In the genomic region with DNA sequence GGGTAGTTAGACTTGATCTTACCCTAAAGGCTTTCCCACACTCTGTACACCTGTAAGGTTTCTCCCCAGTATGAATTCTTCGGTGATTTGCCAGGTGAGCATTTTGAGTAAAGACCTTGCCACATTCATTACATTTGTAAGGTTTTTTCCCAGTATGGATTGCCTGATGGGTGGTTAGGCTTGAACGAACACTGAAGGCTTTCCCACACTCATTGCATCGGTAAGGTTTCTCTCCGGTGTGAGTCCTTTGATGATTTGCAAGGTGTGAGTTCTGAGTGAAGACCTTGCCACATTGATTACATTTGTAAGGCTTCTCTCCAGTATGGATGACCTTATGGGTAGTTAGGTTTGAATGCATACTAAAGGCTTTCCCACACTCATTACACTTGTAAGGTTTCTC, we compare ENCODE assay signal across 32 cellular contexts. TPM values are rescaled to one million over a fixed set of nuclear protein-coding genes. Genes with fewer than 3 reads are reported as not detected.
DNase-seq lines count a peak whose midpoint lies in the region; ATAC-seq, FAIRE-seq and TF ChIP-seq lines count a peak whose summit lies in the region.
"Had no signal": no experiment of that assay in that cellular context is flagged by ENCODE, and none has a peak within 500 bp of the region (broad histone marks: within the 10 kb centered on the region; RNA-seq: fewer than 3 reads in every experiment).

No MANE protein-coding gene starts in this region.

- BruUV-seq in HepG2 (replicated peaks; lab: Mats Ljungman, UMichigan) (no TSS peak), K562 (replicated peaks; lab: Mats Ljungman, UMichigan) (no TSS peak)

- H3K4me2 ChIP-seq in HepG2 (ENCODE audit: low read depth, low read length) (no peak overlapping the region), K562 (ENCODE audit: insufficient read depth, low read length) (no peak overlapping the region)

- FAIRE-seq in HepG2 (lab: Jason Lieb, UNC) (no peak), K562 (lab: Jason Lieb, UNC) (peak; percentile 15)
- FAIRE-seq: GM12891, HTR-8/SVneo had no signal

- in situ Hi-C loops in HepG2 (cut with HindIII; ENCODE audit: extremely low pct_ligation_motif_present, low pct_unique_long_range_greater_than_20kb): no loop called here
- in situ Hi-C loops in K562 (cut with MboI): no loop called here

- intact Hi-C loops in HepG2 (cut with micrococcal nuclease; ENCODE audit: unreplicated experiment): no loop called here
- intact Hi-C loops in K562 (cut with micrococcal nuclease): no loop called here
- intact Hi-C loops in left cardiac atrium (cut with DNase I): no loop called here

- H2AFZ ChIP-seq in HepG2 (ENCODE audit: low read length): no peak overlapping the region
- H2AFZ ChIP-seq in K562 (ENCODE audit: low read depth, low read length): no peak overlapping the region
- H2AFZ ChIP-seq: GM23248 had no signal

- H3K9ac ChIP-seq in liver (ENCODE audit: low read depth in 1 of 2, low read length in 2 of 2) (no peak overlapping the region), HepG2 (ENCODE audit: insufficient read depth, low read depth, low read length) (no peak overlapping the region), K562 (ENCODE audit: insufficient read depth in 1 of 2, low read depth in 2 of 2, low read length in 2 of 2) (no peak overlapping the region)
- H3K9ac ChIP-seq: GM23248 had no signal

- H3K27ac ChIP-seq in liver (ENCODE audit: low read depth in 1 of 2, low read length in 2 of 2): no peak overlapping the region
- H3K27ac ChIP-seq in HepG2 (ENCODE audit: extremely low read length, insufficient read depth, low read length): no peak overlapping the region
- H3K27ac ChIP-seq in K562 (ENCODE audit: extremely low read depth, low read depth, low read length): no peak overlapping the region
- no peak overlapping the region for H3K27ac ChIP-seq in muscle layer of duodenum (ENCODE audit: low read length)
- H3K27ac ChIP-seq: GM23248, SJSA1 had no signal

- H3K36me3 ChIP-seq in liver (ENCODE audit: control insufficient read depth in 4 of 4, insufficient read depth in 3 of 4, low read depth in 1 of 4, low read length in 3 of 4): peaks cover 16 to 46% (median 28%) of the 10 kb centered on the region in 4 donors
- peaks cover 5 to 29% of the 10 kb centered on the region in 2 experiments; a peak in 4 of 5 replicates for H3K36me3 ChIP-seq in HepG2 (replicated peaks in 1 of 2; ENCODE audit: control insufficient read depth in 1 of 2, insufficient read depth in 2 of 2, low read length in 2 of 2)
- H3K36me3 ChIP-seq in K562 (ENCODE audit: control insufficient read depth, insufficient read depth, low read length): peaks cover 38% of the 10 kb centered on the region
- H3K36me3 ChIP-seq in muscle layer of duodenum (ENCODE audit: control insufficient read depth in 1 of 2, insufficient read depth in 2 of 2, low read length in 2 of 2): peaks cover 36 to 69% of the 10 kb centered on the region in 2 donors

- H3K4me3 ChIP-seq in liver (ENCODE audit: low read depth in 1 of 3, low read length in 3 of 3) (peak overlapping the region in 2 of 3 donors; percentile 38 to 52), HepG2 (replicated peaks in 1 of 3; ENCODE audit: insufficient read depth in 1 of 3, low read depth in 2 of 3, low read length in 3 of 3) (no peak overlapping the region), K562 (no peak overlapping the region), muscle layer of duodenum (ENCODE audit: low read depth in 1 of 2, low read length in 2 of 2) (peak overlapping the region; percentile 29 to 42)
- H3K4me3 ChIP-seq: GM23248, SJSA1 had no signal

- TF ChIP-seq EP300 in HepG2 (IDR thresholded peaks at IDR 0.05; ENCODE audit: low read depth in 2 of 2, low read length in 2 of 2) (no peak), HepG2 (CRISPR knock-in tag; IDR thresholded peaks at IDR 0.05; ENCODE audit: borderline replicate concordance) (no peak), K562 (IDR thresholded peaks at IDR 0.05; ENCODE audit: low read length) (no peak)

- POLR2A ChIA-PET in HepG2 (lab: Yijun Ruan, JAX) (no interaction called here), K562 (lab: Yijun Ruan, JAX) (no interaction called here)

- H3K79me2 ChIP-seq in HepG2 (ENCODE audit: insufficient read depth, low read length) (no peaks in the 10 kb centered on the region), K562 (ENCODE audit: control insufficient read depth, insufficient read depth, low read length) (no peaks in the 10 kb centered on the region)

- no peaks in the 10 kb centered on the region for H3K9me1 ChIP-seq in K562 (ENCODE audit: control insufficient read depth, insufficient read depth, low read length)

- DNase-seq in HepG2 (ENCODE audit: low spot score) (no peak), K562 (ENCODE audit: extremely low read depth in 1 of 4, low spot score in 3 of 4) (no peak), D341Med (ENCODE audit: low spot score) (no peak), left cardiac atrium (no peak), foreskin melanocyte (no peak)
- DNase-seq: 8988T; ACHN; BE2C; Caco-2; CD4-positive, alpha-beta T cell; DMS 273 treated with DMSO at 0.1 percent for 48 hours; DMS79; EL; GDM1; GM23248; H7; KG1; NCI-H1048; NCI-H1417; NCI-H1694; NCI-H2029 treated with DMSO at 0.1 percent for 48 hours; NCI-H446 treated with DMSO at 0.1 percent for 48 hours; NCI-H526; NCI-H82; NK-92 treated with Interleukin-12 subunit alpha and Interleukin-12 subunit beta, amount 100 ng/mL, for 24 hours; Right ventricle myocardium superior; RPMI8226 had no signal

- TF ChIP-seq RAD21 in liver (IDR thresholded peaks at IDR 0.05) (no peak), HepG2 (CRISPR knock-in tag; IDR thresholded peaks at IDR 0.05) (no peak), K562 (CRISPR knock-in tag; conservative IDR thresholded peaks at IDR 0.05 in 1 of 2, IDR thresholded peaks at IDR 0.05 in 1 of 2) (no peak)

- H3K4me1 ChIP-seq in liver (ENCODE audit: control insufficient read depth in 4 of 4, insufficient read depth in 4 of 4, low read length in 3 of 4) (no peaks in the 10 kb centered on the region), HepG2 (ENCODE audit: insufficient read depth, low read length) (no peaks in the 10 kb centered on the region), K562 (replicated peaks in 1 of 2; ENCODE audit: control insufficient read depth in 2 of 2, insufficient read depth in 2 of 2, low read length in 2 of 2) (no peaks in the 10 kb centered on the region), muscle layer of duodenum (ENCODE audit: control insufficient read depth in 1 of 2, insufficient read depth in 2 of 2, low read length in 2 of 2) (no peaks in the 10 kb centered on the region)
- H3K4me1 ChIP-seq: BE2C, Caco-2, SJSA1 had no signal

- CTCF ChIA-PET in HepG2 (lab: Yijun Ruan, JAX; ENCODE audit: low intra/inter-chr PET ratio, low total read pairs): no interaction called here
- CTCF ChIA-PET in K562 (lab: Yijun Ruan, JAX; ENCODE audit: low intra/inter-chr PET ratio): no interaction called here

- ATAC-seq in HepG2: no peak
- ATAC-seq in K562: no peak
- no peak for ATAC-seq in left cardiac atrium

- H4K20me1 ChIP-seq in HepG2 (ENCODE audit: insufficient read depth, low read length) (no peaks in the 10 kb centered on the region), K562 (replicated peaks; ENCODE audit: control insufficient read depth, insufficient read depth, low read length) (no peaks in the 10 kb centered on the region)

- WGBS in liver: 99% methylated on average over 4 of the region's 4 CpGs
- WGBS in HepG2 (ENCODE audit: low lambda C conversion rate): 68% methylated on average over 4 of the region's 4 CpGs
- whole genome bisulfite sequencing in K562 (ENCODE audit: insufficient coverage, low coverage, missing lambda C conversion rate): 98% methylated on average over 4 of the region's 4 CpGs

- H3K27me3 ChIP-seq in liver (ENCODE audit: control insufficient read depth in 4 of 4, insufficient read depth in 4 of 4, low read length in 3 of 4): no peaks in the 10 kb centered on the region
- no peaks in the 10 kb centered on the region for H3K27me3 ChIP-seq in HepG2 (ENCODE audit: control insufficient read depth in 1 of 2, insufficient read depth in 2 of 2, low read length in 2 of 2)
- no peaks in the 10 kb centered on the region for H3K27me3 ChIP-seq in K562 (ENCODE audit: control insufficient read depth in 2 of 2, insufficient read depth in 2 of 2, low read length in 2 of 2)
- no peaks in the 10 kb centered on the region for H3K27me3 ChIP-seq in muscle layer of duodenum (ENCODE audit: low read depth, low read length)
- H3K27me3 ChIP-seq: BE2C, SJSA1 had no signal

- TF ChIP-seq CTCF in liver (IDR thresholded peaks at IDR 0.05; ENCODE audit: low read depth, low read length, missing input control): no peak
- no peak for TF ChIP-seq CTCF in HepG2 (CRISPR knock-in tag; IDR thresholded peaks at IDR 0.05)
- TF ChIP-seq CTCF in K562 (IDR thresholded peaks at IDR 0.05 in 2 of 3, conservative IDR thresholded peaks at IDR 0.05 in 1 of 3; ENCODE audit: insufficient read depth in 2 of 3, low read depth in 1 of 3, low read length in 3 of 3): no peak

- TF ChIP-seq POLR2A in HepG2 (IDR thresholded peaks at IDR 0.05; ENCODE audit: insufficient read depth in 1 of 2, low read depth in 2 of 2, low read length in 2 of 2): no peak
- no peak for TF ChIP-seq POLR2A in K562 (conservative IDR thresholded peaks at IDR 0.05)

- H3K9me3 ChIP-seq in liver (ENCODE audit: control insufficient read depth in 4 of 4, low read length in 3 of 4) (peaks cover 43 to 57% (median 56%) of the 10 kb centered on the region in 4 donors), HepG2 (ENCODE audit: low read length) (peaks cover 69% of the 10 kb centered on the region), K562 (replicated peaks; ENCODE audit: control insufficient read depth, insufficient read depth, low read depth, low read length) (peaks cover 26% of the 10 kb centered on the region), muscle layer of duodenum (ENCODE audit: control insufficient read depth in 1 of 2, low read length in 2 of 2) (peaks cover 44 to 59% of the 10 kb centered on the region in 2 donors)

RNA-seq across cellular contexts. Expression of a gene that starts 23.7 kb away (rescaled TPM):
- total RNA-seq in liver (not detected), HepG2 (2016; rRNA removed; fragmentation: Illumina TruSeq; extraction: Trizol) (not detected in 2 replicates), K562 (2014; rRNA removed) (not detected in 2 replicates), K562 (2014; rRNA removed; fragmentation: Illumina TruSeq; extraction: Trizol) (0.07 TPM in 1 of 2 replicates, not detected in the other), K562 (2015; rRNA removed; fragmentation: Illumina TruSeq; extraction: Trizol) (0.07 TPM in 1 of 2 replicates, not detected in the other), K562 (2021) (0.07 TPM in 1 of 2 replicates, not detected in the other), left cardiac atrium (not detected)
- polyA plus RNA-seq in liver (not detected), HepG2 (2011; rRNA removed) (0.03 TPM in 1 of 2 replicates, not detected in the other), K562 (2011; rRNA removed) (0.07 and 0.08 TPM in 2 replicates), K562 (2014; fragmentation: Illumina TruSeq; extraction: Trizol) (0.07 TPM in 1 of 2 replicates, not detected in the other), K562 (2014; fragmentation: Nextera tagmentation; extraction: Ambion mirVana) (not detected), K562 (2014; rRNA removed) (not detected in 2 replicates)
- not detected in 2 replicates for total RNA-seq in HepG2 (2016; cell fraction: cytosol; rRNA removed; fragmentation: Illumina TruSeq; extraction: Trizol; ENCODE audit: low read depth)
- total RNA-seq in HepG2 (2016; cell fraction: insoluble cytoplasmic fraction; rRNA removed; fragmentation: Illumina TruSeq; extraction: Trizol): not detected in 2 replicates
- total RNA-seq in HepG2 (2016; cell fraction: membrane; rRNA removed; fragmentation: Illumina TruSeq; extraction: Trizol): not detected in 2 replicates
- total RNA-seq in HepG2 (2016; cell fraction: nucleus; rRNA removed; fragmentation: Illumina TruSeq; extraction: Trizol): not detected in 2 replicates
- 0.04 TPM in 1 of 2 replicates, not detected in the other for polyA plus RNA-seq in HepG2 (2011; cell fraction: cytosol; rRNA removed)
- not detected in 2 replicates for polyA plus RNA-seq in HepG2 (2011; cell fraction: nucleus; rRNA removed)
- polyA plus RNA-seq in HepG2 (2012): not detected in 2 replicates
- not detected in 2 replicates for polyA plus RNA-seq in HepG2 (2016; cell fraction: cytosol; fragmentation: Illumina TruSeq; extraction: Trizol; ENCODE audit: low read depth)
- not detected in 2 replicates for polyA plus RNA-seq in HepG2 (2016; cell fraction: insoluble cytoplasmic fraction; fragmentation: Illumina TruSeq; extraction: Trizol; ENCODE audit: low read depth)
- polyA plus RNA-seq in HepG2 (2016; cell fraction: membrane; fragmentation: Illumina TruSeq; extraction: Trizol; ENCODE audit: low read depth): not detected in 2 replicates
- not detected in 2 replicates for polyA plus RNA-seq in HepG2 (2016; cell fraction: nucleus; fragmentation: Illumina TruSeq; extraction: Trizol; ENCODE audit: insufficient read depth, low read depth)
- 0.09 TPM in 1 of 2 replicates, not detected in the other for polyA minus RNA-seq in HepG2 (2011; rRNA and poly(A)+ RNA removed; ENCODE audit: low replicate concordance)
- not detected in 2 replicates for polyA minus RNA-seq in HepG2 (2011; cell fraction: cytosol; rRNA and poly(A)+ RNA removed)
- polyA minus RNA-seq in HepG2 (2011; cell fraction: nucleus; rRNA and poly(A)+ RNA removed): not detected in 2 replicates
- total RNA-seq in K562 (2011; cell fraction: chromatin; rRNA removed; ENCODE audit: low replicate concordance): 0.42 TPM in 1 of 2 replicates, not detected in the other
- 0.17 TPM in 1 of 2 replicates, not detected in the other for total RNA-seq in K562 (2011; cell fraction: nucleolus; rRNA removed)
- total RNA-seq in K562 (2011; cell fraction: nucleoplasm; rRNA removed): 0.44 and 0.61 TPM in 2 replicates
- polyA plus RNA-seq in K562 (2011; cell fraction: cytosol; rRNA removed): 0.06 and 0.12 TPM in 2 replicates
- polyA plus RNA-seq in K562 (2011; cell fraction: nucleus; rRNA removed): 0.06 and 0.09 TPM in 2 replicates
- 0.05 and 0.10 TPM in 2 replicates for polyA plus RNA-seq in K562 (2012)
- polyA minus RNA-seq in K562 (2011; rRNA and poly(A)+ RNA removed): not detected in 2 replicates
- polyA minus RNA-seq in K562 (2011; cell fraction: cytosol; rRNA and poly(A)+ RNA removed): not detected in 2 replicates
- not detected in 2 replicates for polyA minus RNA-seq in K562 (2011; cell fraction: nucleus; rRNA and poly(A)+ RNA removed)
- total RNA-seq: CD4-positive, alpha-beta T cell; GM23248; Right ventricle myocardium superior; SJSA1 had no signal
- polyA plus RNA-seq: GM23248 had no signal

RNA-seq across cellular contexts. Expression of a gene that starts 35.0 kb away (rescaled TPM):
- total RNA-seq in liver (10 to 100 TPM in 1 of 2 donors, 1 to 10 TPM in 1; 9.2 to 30.1 TPM), HepG2 (2016; rRNA removed; fragmentation: Illumina TruSeq; extraction: Trizol) (12.1 and 14.5 TPM in 2 replicates), K562 (2014; rRNA removed) (8.7 and 12.0 TPM in 2 replicates), K562 (2014; rRNA removed; fragmentation: Illumina TruSeq; extraction: Trizol) (17.6 and 19.1 TPM in 2 replicates), K562 (2015; rRNA removed; fragmentation: Illumina TruSeq; extraction: Trizol) (12.4 and 13.0 TPM in 2 replicates), K562 (2021) (11.6 and 11.8 TPM in 2 replicates), left cardiac atrium (10 to 100 TPM; 16.5 to 17.0 TPM)
- polyA plus RNA-seq in liver (1 to 10 TPM; 6.3 to 6.7 TPM), HepG2 (2011; rRNA removed) (8.1 and 8.4 TPM in 2 replicates), K562 (2011; rRNA removed) (21.3 and 22.1 TPM in 2 replicates), K562 (2014; fragmentation: Illumina TruSeq; extraction: Trizol) (13.4 and 14.9 TPM in 2 replicates), K562 (2014; fragmentation: Nextera tagmentation; extraction: Ambion mirVana) (1 to 10 TPM; 3.6 to 7.5 TPM), K562 (2014; rRNA removed) (7.3 and 10.3 TPM in 2 replicates)
- total RNA-seq in HepG2 (2016; cell fraction: cytosol; rRNA removed; fragmentation: Illumina TruSeq; extraction: Trizol; ENCODE audit: low read depth): 1.8 and 1.9 TPM in 2 replicates
- total RNA-seq in HepG2 (2016; cell fraction: insoluble cytoplasmic fraction; rRNA removed; fragmentation: Illumina TruSeq; extraction: Trizol): 13.3 and 13.9 TPM in 2 replicates
- 4.6 and 4.7 TPM in 2 replicates for total RNA-seq in HepG2 (2016; cell fraction: membrane; rRNA removed; fragmentation: Illumina TruSeq; extraction: Trizol)
- 12.9 and 16.9 TPM in 2 replicates for total RNA-seq in HepG2 (2016; cell fraction: nucleus; rRNA removed; fragmentation: Illumina TruSeq; extraction: Trizol)
- 4.1 and 5.1 TPM in 2 replicates for polyA plus RNA-seq in HepG2 (2011; cell fraction: cytosol; rRNA removed)
- 26.0 and 27.3 TPM in 2 replicates for polyA plus RNA-seq in HepG2 (2011; cell fraction: nucleus; rRNA removed)
- 8.0 and 9.4 TPM in 2 replicates for polyA plus RNA-seq in HepG2 (2012)
- 0.28 and 0.32 TPM in 2 replicates for polyA plus RNA-seq in HepG2 (2016; cell fraction: cytosol; fragmentation: Illumina TruSeq; extraction: Trizol; ENCODE audit: low read depth)
- 6.5 TPM in 2 replicates for polyA plus RNA-seq in HepG2 (2016; cell fraction: insoluble cytoplasmic fraction; fragmentation: Illumina TruSeq; extraction: Trizol; ENCODE audit: low read depth)
- 0.78 and 1.0 TPM in 2 replicates for polyA plus RNA-seq in HepG2 (2016; cell fraction: membrane; fragmentation: Illumina TruSeq; extraction: Trizol; ENCODE audit: low read depth)
- 19.2 and 24.1 TPM in 2 replicates for polyA plus RNA-seq in HepG2 (2016; cell fraction: nucleus; fragmentation: Illumina TruSeq; extraction: Trizol; ENCODE audit: insufficient read depth, low read depth)
- 11.3 and 19.4 TPM in 2 replicates for polyA minus RNA-seq in HepG2 (2011; rRNA and poly(A)+ RNA removed; ENCODE audit: low replicate concordance)
- polyA minus RNA-seq in HepG2 (2011; cell fraction: cytosol; rRNA and poly(A)+ RNA removed): 7.6 and 9.4 TPM in 2 replicates
- 30.6 and 42.0 TPM in 2 replicates for polyA minus RNA-seq in HepG2 (2011; cell fraction: nucleus; rRNA and poly(A)+ RNA removed)
- total RNA-seq in K562 (2011; cell fraction: chromatin; rRNA removed; ENCODE audit: low replicate concordance): 129 and 221 TPM in 2 replicates
- total RNA-seq in K562 (2011; cell fraction: nucleolus; rRNA removed): 76.2 and 97.5 TPM in 2 replicates
- total RNA-seq in K562 (2011; cell fraction: nucleoplasm; rRNA removed): 145 and 157 TPM in 2 replicates
- polyA plus RNA-seq in K562 (2011; cell fraction: cytosol; rRNA removed): 6.9 and 12.9 TPM in 2 replicates
- polyA plus RNA-seq in K562 (2011; cell fraction: nucleus; rRNA removed): 34.0 and 38.4 TPM in 2 replicates
- 9.6 and 10.9 TPM in 2 replicates for polyA plus RNA-seq in K562 (2012)
- polyA minus RNA-seq in K562 (2011; rRNA and poly(A)+ RNA removed): 46.8 and 49.8 TPM in 2 replicates
- 16.9 and 19.5 TPM in 2 replicates for polyA minus RNA-seq in K562 (2011; cell fraction: cytosol; rRNA and poly(A)+ RNA removed)
- 31.4 and 44.3 TPM in 2 replicates for polyA minus RNA-seq in K562 (2011; cell fraction: nucleus; rRNA and poly(A)+ RNA removed)

RNA-seq across cellular contexts. Expression of a gene that starts 54.5 kb away (rescaled TPM):
- total RNA-seq in liver: not detected
- polyA plus RNA-seq in liver: not detected
- total RNA-seq in HepG2 (2016; rRNA removed; fragmentation: Illumina TruSeq; extraction: Trizol): not detected in 2 replicates
- total RNA-seq in HepG2 (2016; cell fraction: cytosol; rRNA removed; fragmentation: Illumina TruSeq; extraction: Trizol; ENCODE audit: low read depth): not detected in 2 replicates
- total RNA-seq in HepG2 (2016; cell fraction: insoluble cytoplasmic fraction; rRNA removed; fragmentation: Illumina TruSeq; extraction: Trizol): not detected in 2 replicates
- total RNA-seq in HepG2 (2016; cell fraction: membrane; rRNA removed; fragmentation: Illumina TruSeq; extraction: Trizol): not detected in 2 replicates
- total RNA-seq in HepG2 (2016; cell fraction: nucleus; rRNA removed; fragmentation: Illumina TruSeq; extraction: Trizol): not detected in 2 replicates
- polyA plus RNA-seq in HepG2 (2011; rRNA removed): not detected in 2 replicates
- not detected in 2 replicates for polyA plus RNA-seq in HepG2 (2011; cell fraction: cytosol; rRNA removed)
- not detected in 2 replicates for polyA plus RNA-seq in HepG2 (2011; cell fraction: nucleus; rRNA removed)
- polyA plus RNA-seq in HepG2 (2012): not detected in 2 replicates
- polyA plus RNA-seq in HepG2 (2016; cell fraction: cytosol; fragmentation: Illumina TruSeq; extraction: Trizol; ENCODE audit: low read depth): not detected in 2 replicates
- not detected in 2 replicates for polyA plus RNA-seq in HepG2 (2016; cell fraction: insoluble cytoplasmic fraction; fragmentation: Illumina TruSeq; extraction: Trizol; ENCODE audit: low read depth)
- polyA plus RNA-seq in HepG2 (2016; cell fraction: membrane; fragmentation: Illumina TruSeq; extraction: Trizol; ENCODE audit: low read depth): not detected in 2 replicates
- not detected in 2 replicates for polyA plus RNA-seq in HepG2 (2016; cell fraction: nucleus; fragmentation: Illumina TruSeq; extraction: Trizol; ENCODE audit: insufficient read depth, low read depth)
- not detected in 2 replicates for polyA minus RNA-seq in HepG2 (2011; rRNA and poly(A)+ RNA removed; ENCODE audit: low replicate concordance)
- polyA minus RNA-seq in HepG2 (2011; cell fraction: cytosol; rRNA and poly(A)+ RNA removed): not detected in 2 replicates
- not detected in 2 replicates for polyA minus RNA-seq in HepG2 (2011; cell fraction: nucleus; rRNA and poly(A)+ RNA removed)
- 0.16 and 0.60 TPM in 2 replicates for total RNA-seq in K562 (2011; cell fraction: chromatin; rRNA removed; ENCODE audit: low replicate concordance)
- 0.13 and 0.50 TPM in 2 replicates for total RNA-seq in K562 (2011; cell fraction: nucleolus; rRNA removed)
- total RNA-seq in K562 (2011; cell fraction: nucleoplasm; rRNA removed): 0.38 TPM in 1 of 2 replicates, not detected in the other
- not detected in 2 replicates for total RNA-seq in K562 (2014; rRNA removed)
- total RNA-seq in K562 (2014; rRNA removed; fragmentation: Illumina TruSeq; extraction: Trizol): not detected in 2 replicates
- total RNA-seq in K562 (2015; rRNA removed; fragmentation: Illumina TruSeq; extraction: Trizol): not detected in 2 replicates
- not detected in 2 replicates for total RNA-seq in K562 (2021)
- polyA plus RNA-seq in K562 (2011; rRNA removed): 0.05 and 0.08 TPM in 2 replicates
- polyA plus RNA-seq in K562 (2011; cell fraction: cytosol; rRNA removed): 0.03 TPM in 1 of 2 replicates, not detected in the other
- 0.10 and 0.30 TPM in 2 replicates for polyA plus RNA-seq in K562 (2011; cell fraction: nucleus; rRNA removed)
- polyA plus RNA-seq in K562 (2012): 0.06 TPM in 1 of 2 replicates, not detected in the other
- not detected in 2 replicates for polyA plus RNA-seq in K562 (2014; fragmentation: Illumina TruSeq; extraction: Trizol)
- not detected for polyA plus RNA-seq in K562 (2014; fragmentation: Nextera tagmentation; extraction: Ambion mirVana)
- polyA plus RNA-seq in K562 (2014; rRNA removed): not detected in 2 replicates
- polyA minus RNA-seq in K562 (2011; rRNA and poly(A)+ RNA removed): 0.09 and 0.18 TPM in 2 replicates
- polyA minus RNA-seq in K562 (2011; cell fraction: cytosol; rRNA and poly(A)+ RNA removed): not detected in 2 replicates
- polyA minus RNA-seq in K562 (2011; cell fraction: nucleus; rRNA and poly(A)+ RNA removed): 0.11 TPM in 1 of 2 replicates, not detected in the other
- not detected for total RNA-seq in left cardiac atrium
- total RNA-seq: Caco-2; CD4-positive, alpha-beta T cell; GM23248; Right ventricle myocardium superior; SJSA1 had no signal
- polyA plus RNA-seq: GM23248 had no signal

Comparison
In these comparisons a context has a peak if more than half of its experiments do, and no peak if none do; other contexts are left out.
1. H3K4me3 ChIP-seq: peak in liver (2 of 3) and muscle layer of duodenum (2 of 2); none in HepG2 (0 of 3) and K562 (single experiment).